In the genomic region with DNA sequence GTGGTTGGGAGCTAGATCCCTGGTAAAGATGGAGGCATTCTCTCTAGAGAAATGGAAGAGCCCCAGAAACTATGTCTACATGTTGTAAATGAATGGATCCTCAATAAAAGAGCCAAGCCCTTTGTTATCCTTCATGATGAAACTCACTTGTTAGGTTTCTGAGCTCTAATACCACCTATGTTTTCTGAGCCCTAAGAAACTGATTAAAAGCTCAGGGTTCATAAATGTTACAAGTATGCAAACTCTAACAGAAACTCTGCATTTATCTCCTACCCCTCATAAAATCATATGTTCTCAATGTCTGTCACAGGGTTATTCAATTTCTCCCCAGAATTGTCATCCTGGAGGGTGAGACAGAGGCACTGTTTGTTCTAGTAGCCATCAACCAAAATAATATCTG, we compare ENCODE assay signal across 9 cellular contexts. TPM values are rescaled to one million over a fixed set of nuclear protein-coding genes. Genes with fewer than 3 reads are reported as not detected.
"Had no signal": no experiment of that assay in that cellular context is flagged by ENCODE, and none has a peak within 500 bp of the region (broad histone marks: within the 10 kb centered on the region; RNA-seq: fewer than 3 reads in every experiment).

No MANE protein-coding gene starts in this region.

- H3K4me1 Mint-ChIP-seq: IgD-negative memory B cell had no signal

- H3K27ac Mint-ChIP-seq: HFFc6, IgD-negative memory B cell had no signal

- H3K36me3 Mint-ChIP-seq: IgD-negative memory B cell had no signal

- H3K27me3 Mint-ChIP-seq: IgD-negative memory B cell had no signal

- H3K36me3 ChIP-seq: HAP-1 had no signal

- H3K4me3 ChIP-seq: GM23248, HAP-1 had no signal

- H3K9me3 Mint-ChIP-seq: HFFc6, IgD-negative memory B cell had no signal

- H3K9ac ChIP-seq: GM23248 had no signal

- H2AFZ ChIP-seq: GM23248 had no signal

- H3K27ac ChIP-seq: GM23248, HL-60 had no signal

- ATAC-seq: HCT116 had no signal

- H3K4me3 Mint-ChIP-seq: HFFc6, IgD-negative memory B cell had no signal

- H3K9me3 ChIP-seq: HAP-1 had no signal

- DNase-seq: GM23248, GOT3, H7, HFFc6, KBM-7 had no signal

RNA-seq across cellular contexts. Expression of gene HNMT, which starts 18.0 kb away (rescaled TPM):
- polyA plus RNA-seq: IgD-negative memory B cell had no signal
